Comparison of ENCODE assay signal across 8 cellular contexts in genomic region chr13:27006519-27007161, GRCh38.
DNase-seq lines count a peak whose midpoint lies in the region; TF ChIP-seq lines count a peak whose summit lies in the region.

No MANE protein-coding gene starts in this region.

- no peaks in the 10 kb centered on the region for H3K79me2 ChIP-seq in osteoblast (ENCODE audit: insufficient read depth, low read length)

- intact Hi-C loops in uterus (cut with DNase I; ENCODE audit: low total_unique reads), result no loop called here

- H3K4me1 ChIP-seq in SJCRH30 (peaks cover 16% of the 10 kb centered on the region), osteoblast (ENCODE audit: insufficient read depth, low read length) (peaks cover 3% of the 10 kb centered on the region), uterus (no peaks in the 10 kb centered on the region)

- no peak for TF ChIP-seq POLR2A in uterus (IDR thresholded peaks at IDR 0.05)

- H3K27me3 ChIP-seq in SJCRH30, result no peaks in the 10 kb centered on the region
- peaks cover 20% of the 10 kb centered on the region for H3K27me3 ChIP-seq in osteoblast (ENCODE audit: insufficient read depth, low read length)
- H3K27me3 ChIP-seq in uterus, result no peaks in the 10 kb centered on the region

- H3K36me3 ChIP-seq in SJCRH30 (no peaks in the 10 kb centered on the region), osteoblast (ENCODE audit: insufficient read depth, low read length) (no peaks in the 10 kb centered on the region), uterus (no peaks in the 10 kb centered on the region)

- H3K27ac ChIP-seq in SJCRH30 (no peak overlapping the region), osteoblast (ENCODE audit: low read depth, low read length) (no peak overlapping the region), uterus (no peak overlapping the region)

- peak overlapping the region; percentile 46 for H3K4me3 ChIP-seq in SJCRH30
- H3K4me3 ChIP-seq in osteoblast (ENCODE audit: insufficient read depth, low read length), result peak overlapping the region; percentile 65
- no peak overlapping the region for H3K4me3 ChIP-seq in uterus

- H3K9me3 ChIP-seq in SJCRH30 (replicated peaks) (no peaks in the 10 kb centered on the region), osteoblast (ENCODE audit: low read depth, low read length) (no peaks in the 10 kb centered on the region), uterus (no peaks in the 10 kb centered on the region)

- DNase-seq in SIG-M5 treated with dmso at 0.1 percent for 504 hours (lab: John Stamatoyannopoulos, UW; ENCODE audit: unreplicated experiment), result peak; percentile 7
- DNase-seq in SIG-M5 (lab: John Stamatoyannopoulos, UW), result no peak
- peak; percentile 34 to 57 for DNase-seq in SJCRH30
- DNase-seq in globus pallidus (ENCODE audit: low spot score), result peak; percentile 50
- DNase-seq in osteoblast (ENCODE audit: insufficient read length, low spot score, missing footprints), result peak; percentile 79
- DNase-seq in uterus, result no peak
- DNase-seq in T-helper 1 cell, result no peak
- DNase-seq in DMS114 treated with DMSO at 0.1 percent for 48 hours (lab: John Stamatoyannopoulos, UW; ENCODE audit: unreplicated experiment), result no peak

- TF ChIP-seq CTCF in osteoblast (IDR thresholded peaks at IDR 0.05; ENCODE audit: extremely low read depth, low read depth, low read length) (no peak), uterus (IDR thresholded peaks at IDR 0.05) (no peak)

- no peaks in the 10 kb centered on the region for H4K20me1 ChIP-seq in osteoblast (ENCODE audit: insufficient read depth, low read length)

- H2AFZ ChIP-seq in osteoblast (ENCODE audit: low read length), result peak overlapping the region; percentile 81

- H3K4me2 ChIP-seq in osteoblast (ENCODE audit: insufficient read depth, low read length), result peak overlapping the region; percentile 86

Comparison
In these comparisons a context has a peak if more than half of its experiments do, and no peak if none do; other contexts are left out.
1. DNase-seq: peak in SIG-M5 treated with dmso at 0.1 percent for 504 hours (single experiment), SJCRH30 (2 of 2), globus pallidus (single experiment) and osteoblast (single experiment); none in SIG-M5 (single experiment), uterus (0 of 2), T-helper 1 cell (0 of 5) and DMS114 treated with DMSO at 0.1 percent for 48 hours (single experiment).
2. H3K4me3 ChIP-seq: peak in SJCRH30 (single experiment) and osteoblast (single experiment); none in uterus (0 of 2).